Comparison of ENCODE assay signal across 1 cellular context in genomic region chr5:150600951-150601773, GRCh38.
TF ChIP-seq lines count a peak whose summit lies in the region.

No MANE protein-coding gene starts in this region.

TF ChIP-seq in SK-N-SH, 30 proteins besides CTCF, POLR2A, EP300 and RAD21 (continued from another document):
- TF ChIP-seq ZBTB33 (IDR thresholded peaks at IDR 0.05; ENCODE audit: borderline replicate concordance, low read depth) = no peak
- TF ChIP-seq REST (IDR thresholded peaks at IDR 0.05; ENCODE audit: low read depth, low read length) = 0 out of 2 replicates have a peak, but pooled peaks have one; percentile 51
- TF ChIP-seq ELF1 (IDR thresholded peaks at IDR 0.05) = no peak
- TF ChIP-seq RFX5 (IDR thresholded peaks at IDR 0.05; ENCODE audit: low read length) = no peak
- TF ChIP-seq MAX (IDR thresholded peaks at IDR 0.05; ENCODE audit: low read depth) = peak; percentile 40; the same call in 1 of the 2 replicates
- TF ChIP-seq RXRA (IDR thresholded peaks at IDR 0.05; ENCODE audit: borderline replicate concordance, low read depth) = peak; percentile 33; the same call in 1 of the 2 replicates
- TF ChIP-seq SMC3 (IDR thresholded peaks at IDR 0.05; ENCODE audit: low read depth, low read length) = no peak
- TF ChIP-seq TAF1 (IDR thresholded peaks at IDR 0.05; ENCODE audit: borderline replicate concordance, low read depth, low read length) = no peak
